Comparison of ENCODE assay signal across 1 cellular context in genomic region chr9:92324889-92325268, GRCh38.
TF ChIP-seq lines count a peak whose summit lies in the region.

No MANE protein-coding gene starts in this region.

TF ChIP-seq in H1, 55 proteins besides CTCF, POLR2A, EP300 and RAD21:
- no peak for TF ChIP-seq BRCA1 (IDR thresholded peaks at IDR 0.05; ENCODE audit: low read depth, low read length)
- TF ChIP-seq TCF12 (IDR thresholded peaks at IDR 0.05; ENCODE audit: low read depth, low read length) = no peak
- no peak for TF ChIP-seq POU5F1 (IDR thresholded peaks at IDR 0.05; ENCODE audit: low read depth, low read length)
- TF ChIP-seq, protein P1, sequence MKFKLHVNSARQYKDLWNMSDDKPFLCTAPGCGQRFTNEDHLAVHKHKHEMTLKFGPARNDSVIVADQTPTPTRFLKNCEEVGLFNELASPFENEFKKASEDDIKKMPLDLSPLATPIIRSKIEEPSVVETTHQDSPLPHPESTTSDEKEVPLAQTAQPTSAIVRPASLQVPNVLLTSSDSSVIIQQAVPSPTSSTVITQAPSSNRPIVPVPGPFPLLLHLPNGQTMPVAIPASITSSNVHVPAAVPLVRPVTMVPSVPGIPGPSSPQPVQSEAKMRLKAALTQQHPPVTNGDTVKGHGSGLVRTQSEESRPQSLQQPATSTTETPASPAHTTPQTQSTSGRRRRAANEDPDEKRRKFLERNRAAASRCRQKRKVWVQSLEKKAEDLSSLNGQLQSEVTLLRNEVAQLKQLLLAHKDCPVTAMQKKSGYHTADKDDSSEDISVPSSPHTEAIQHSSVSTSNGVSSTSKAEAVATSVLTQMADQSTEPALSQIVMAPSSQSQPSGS (IDR thresholded peaks at IDR 0.05; ENCODE audit: low read length) = no peak
- TF ChIP-seq PHF8 (conservative IDR thresholded peaks at IDR 0.05; ENCODE audit: low read depth, low read length) = peak; percentile 82
- TF ChIP-seq RBBP5 (IDR thresholded peaks at IDR 0.05; ENCODE audit: borderline replicate concordance, low read depth, low read length) = no peak; the same call in 1 of the 2 replicates
